13 cellular contexts compared by ENCODE assay signal in genomic region chr6:11011787-11012234, GRCh38. TPM values are rescaled to one million over a fixed set of nuclear protein-coding genes. Genes with fewer than 3 reads are reported as not detected.
DNase-seq lines count a peak whose midpoint lies in the region; ATAC-seq, FAIRE-seq and TF ChIP-seq lines count a peak whose summit lies in the region.
"Had no signal": no experiment of that assay in that cellular context is flagged by ENCODE, and none has a peak within 500 bp of the region (broad histone marks: within the 10 kb centered on the region; RNA-seq: fewer than 3 reads in every experiment).

No MANE protein-coding gene starts in this region.

- no peaks in the 10 kb centered on the region for H4K20me1 ChIP-seq in GM12878 (ENCODE audit: control insufficient read depth, insufficient read depth)

- H3K36me3 Mint-ChIP-seq in immature natural killer cell, result no peaks in the 10 kb centered on the region
- H3K36me3 Mint-ChIP-seq: naive B cell had no signal

- TF ChIP-seq POLR2A in GM12878 (IDR thresholded peaks at IDR 0.05; ENCODE audit: low read depth, low read length) (no peak), esophagus muscularis mucosa (IDR thresholded peaks at IDR 0.05; ENCODE audit: low read depth) (no peak)

- ATAC-seq in HG03469 (IDR thresholded peaks at IDR 0.05; ENCODE audit: unreplicated experiment), result peak; percentile 39
- ATAC-seq in GM12878, result peak; percentile 71
- peak; percentile 89 for ATAC-seq in left lobe of liver
- ATAC-seq in GM21825 (IDR thresholded peaks at IDR 0.05; ENCODE audit: unreplicated experiment), result no peak

- no peaks in the 10 kb centered on the region for H3K79me2 ChIP-seq in GM12878 (ENCODE audit: control insufficient read depth, insufficient read depth, low read length)

- no peak overlapping the region for H3K4me3 Mint-ChIP-seq in immature natural killer cell
- H3K4me3 Mint-ChIP-seq: naive B cell had no signal

- H3K4me3 ChIP-seq in GM12878 (no peak overlapping the region), esophagus muscularis mucosa (no peak overlapping the region)

- H3K4me2 ChIP-seq in GM12878 (ENCODE audit: control insufficient read depth, insufficient read depth), result no peak overlapping the region

- H3K9ac ChIP-seq in GM12878 (ENCODE audit: control insufficient read depth, insufficient read depth, low read length), result no peak overlapping the region

- RAD21 ChIA-PET in GM12878 (lab: Charles Lee; ENCODE audit: unreplicated experiment), result interaction anchor here (1.3 to 1.7 kb wide), 2 partner anchors 57 kb away, joined by 3 to 6 read pairs; no protein-coding TSS in a partner anchor

- H3K9me3 Mint-ChIP-seq in immature natural killer cell, result no peaks in the 10 kb centered on the region
- H3K9me3 Mint-ChIP-seq: naive B cell had no signal

- TF ChIP-seq EP300 in GM12878 (IDR thresholded peaks at IDR 0.05; ENCODE audit: borderline replicate concordance in 1 of 2, control insufficient read depth in 1 of 2, low read depth in 2 of 2, low read length in 2 of 2) (no peak), esophagus muscularis mucosa (IDR thresholded peaks at IDR 0.05) (no peak)

- 34% methylated on average over 8 of the region's 8 CpGs for WGBS in GM12878 (ENCODE audit: insufficient coverage, insufficient replicate concordance, low lambda C conversion rate, missing lambda C conversion rate)
- WGBS in esophagus muscularis mucosa, result 55% methylated on average over 8 of the region's 8 CpGs

- TF ChIP-seq CTCF in GM12878 (IDR thresholded peaks at IDR 0.05 in 2 of 3, conservative IDR thresholded peaks at IDR 0.05 in 1 of 3; ENCODE audit: control insufficient read depth in 2 of 3, extremely low read depth in 1 of 3, insufficient read depth in 1 of 3, low read depth in 3 of 3, low read length in 3 of 3) (peak in 1 of 3 experiments; percentile 13; a peak in 1 of 6 replicates), esophagus muscularis mucosa (IDR thresholded peaks at IDR 0.05) (no peak)

- H2AFZ ChIP-seq in GM12878 (ENCODE audit: control insufficient read depth, low read depth, low read length), result no peak overlapping the region

- H3K27ac Mint-ChIP-seq in immature natural killer cell, result no peak overlapping the region
- H3K27ac Mint-ChIP-seq: naive B cell had no signal

- H3K36me3 ChIP-seq in GM12878 (ENCODE audit: control insufficient read depth in 2 of 2, insufficient read depth in 2 of 2, low read length in 1 of 2), result no peaks in the 10 kb centered on the region
- no peaks in the 10 kb centered on the region for H3K36me3 ChIP-seq in esophagus muscularis mucosa

- POLR2A ChIA-PET in GM12878 (lab: Charles Lee), result interaction anchor here (0.5 kb wide), 1 partner anchor 71 kb away, joined by 3 read pairs; no protein-coding TSS in a partner anchor

- no peak for FAIRE-seq in GM12878 (lab: Jason Lieb, UNC)

- peak; percentile 17; the same call in 1 of the 2 replicates for TF ChIP-seq RAD21 in GM12878 (IDR thresholded peaks at IDR 0.05; ENCODE audit: insufficient read depth, low read depth, low read length)

- H3K4me1 ChIP-seq in GM12878 (ENCODE audit: control insufficient read depth, insufficient read depth, low read length) (peaks cover 11% of the 10 kb centered on the region), esophagus muscularis mucosa (peaks cover 5 to 19% (median 16%) of the 10 kb centered on the region in 4 donors)

- intact Hi-C loops in GM12878 (cut with micrococcal nuclease; ENCODE audit: unreplicated experiment) (no loop called here), esophagus muscularis mucosa (cut with DNase I) (no loop called here)

- H3K4me1 Mint-ChIP-seq in immature natural killer cell, result no peaks in the 10 kb centered on the region
- H3K4me1 Mint-ChIP-seq: naive B cell had no signal

- SMC1A ChIA-PET in GM12878 (lab: Charles Lee; ENCODE audit: uncharacterized antibody, unreplicated experiment), result interaction anchor here (0.7 to 1.8 kb wide), 3 partner anchors 20 to 57 kb away, joined by 3 to 5 read pairs (median 5); no protein-coding TSS in a partner anchor

- CTCF ChIA-PET in GM12878 (lab: Yijun Ruan, JAX), result interaction anchor here (1.0 kb wide), 1 partner anchor 57 kb away, joined by 4 read pairs; no protein-coding TSS in a partner anchor

- BruUV-seq in GM12878 (replicated peaks; lab: Mats Ljungman, UMichigan), result no TSS peak

- in situ Hi-C loops in GM12878 (cut with MboI), result no loop called here

- DNase-seq in A172 (ENCODE audit: low spot score) (peak; percentile 36), GM12878 (ENCODE audit: low read depth, low spot score) (no peak), left lobe of liver (ENCODE audit: low spot score) (peak; percentile 59), NCI-H2107 (lab: John Stamatoyannopoulos, UW) (no peak), esophagus muscularis mucosa (ENCODE audit: extremely low spot score) (no peak), immature natural killer cell (no peak)
- DNase-seq: activated T-cell treated with anti-CD3 and anti-CD28 coated beads for 4 hours; anterior cingulate cortex; MV-4-11; naive B cell; stimulated activated CD4-positive, alpha-beta T cell treated with anti-CD3 and anti-CD28 coated beads, Interleukin-15, amount 100 ng/mL, for 24 hours had no signal

- H3K27me3 Mint-ChIP-seq in immature natural killer cell (ENCODE audit: low read depth in 3 of 3), result peaks cover 4 to 6% (median 6%) of the 10 kb centered on the region in 3 donors

- H3K27ac ChIP-seq in GM12878 (ENCODE audit: control insufficient read depth, insufficient read depth), result no peak overlapping the region
- H3K27ac ChIP-seq in esophagus muscularis mucosa (replicated peaks in 1 of 4), result no peak overlapping the region

- H3K27me3 ChIP-seq in GM12878 (replicated peaks in 1 of 2; ENCODE audit: control insufficient read depth in 2 of 2, insufficient read depth in 2 of 2, low read length in 1 of 2) (peaks cover 0 to 2% of the 10 kb centered on the region in 2 experiments; a peak in 2 of 4 replicates), esophagus muscularis mucosa (peaks cover 0 to 4% (median 0%) of the 10 kb centered on the region in 4 donors)

- H3K9me3 ChIP-seq in GM12878 (replicated peaks; ENCODE audit: control insufficient read depth, insufficient read depth, low read length) (no peaks in the 10 kb centered on the region), esophagus muscularis mucosa (no peaks in the 10 kb centered on the region)

TF ChIP-seq in GM12878, 131 proteins besides CTCF, POLR2A, EP300 and RAD21:
- no peak for TF ChIP-seq USF2 (IDR thresholded peaks at IDR 0.05; ENCODE audit: borderline replicate concordance, low read depth, low read length)
- no peak for TF ChIP-seq BMI1 (IDR thresholded peaks at IDR 0.05; ENCODE audit: borderline replicate concordance)
- TF ChIP-seq RUNX3 (IDR thresholded peaks at IDR 0.05; ENCODE audit: low read length), result peak; percentile 19; the same call in 1 of the 2 replicates
TF ChIP-seq in GM12878: peak in this region for 1.

RNA-seq across cellular contexts. Expression of gene ELOVL2, which starts 32.3 kb away (rescaled TPM):
- 9.4 and 10.5 TPM in 2 replicates for total RNA-seq in A172 (2014; rRNA removed; shearing (Covaris generic))
- not detected in 2 replicates for total RNA-seq in GM12878 (2013; cell fraction: nucleolus; rRNA removed)
- not detected in 2 replicates for total RNA-seq in GM12878 (2014; rRNA removed)
- total RNA-seq in GM12878 (2014; rRNA removed; fragmentation: Illumina TruSeq; extraction: Trizol), result not detected in 2 replicates
- total RNA-seq in GM12878 (2021), result not detected in 2 replicates
- not detected for polyA plus RNA-seq in GM12878 (2011; ENCODE audit: low read depth)
- 0.03 TPM in 1 of 2 replicates, not detected in the other for polyA plus RNA-seq in GM12878 (2011; rRNA removed)
- polyA plus RNA-seq in GM12878 (2011; cell fraction: cytosol; rRNA removed), result not detected in 2 replicates
- not detected in 2 replicates for polyA plus RNA-seq in GM12878 (2011; cell fraction: nucleus; rRNA removed)
- polyA plus RNA-seq in GM12878 (2012), result 0.03 TPM in 1 of 2 replicates, not detected in the other
- polyA plus RNA-seq in GM12878 (2014; fragmentation: Illumina TruSeq; extraction: Trizol), result 0.01 TPM in 1 of 2 replicates, not detected in the other
- polyA plus RNA-seq in GM12878 (2014; fragmentation: Nextera tagmentation; extraction: Ambion mirVana), result not detected
- not detected in 2 replicates for polyA plus RNA-seq in GM12878 (2014; rRNA removed)
- polyA plus RNA-seq in GM12878 (2016; fragmentation: Nextera tagmentation; extraction: Ambion mirVana), result not detected
- not detected in 2 replicates for polyA minus RNA-seq in GM12878 (2011; rRNA and poly(A)+ RNA removed)
- polyA minus RNA-seq in GM12878 (2011; cell fraction: cytosol; rRNA and poly(A)+ RNA removed), result not detected in 2 replicates
- not detected in 2 replicates for polyA minus RNA-seq in GM12878 (2011; cell fraction: nucleus; rRNA and poly(A)+ RNA removed)
- 5.9 TPM for total RNA-seq in left lobe of liver
- under 1 TPM; 0.26 to 0.57 (median 0.46) TPM for total RNA-seq in esophagus muscularis mucosa
- polyA plus RNA-seq in immature natural killer cell, result not detected

Comparison
In these comparisons a context has a peak if more than half of its experiments do, and no peak if none do; other contexts are left out.
1. DNase-seq: peak in A172 (single experiment) and left lobe of liver (single experiment); none in GM12878 (single experiment), NCI-H2107 (single experiment), esophagus muscularis mucosa (single experiment) and immature natural killer cell (0 of 3).